In the genomic region with DNA sequence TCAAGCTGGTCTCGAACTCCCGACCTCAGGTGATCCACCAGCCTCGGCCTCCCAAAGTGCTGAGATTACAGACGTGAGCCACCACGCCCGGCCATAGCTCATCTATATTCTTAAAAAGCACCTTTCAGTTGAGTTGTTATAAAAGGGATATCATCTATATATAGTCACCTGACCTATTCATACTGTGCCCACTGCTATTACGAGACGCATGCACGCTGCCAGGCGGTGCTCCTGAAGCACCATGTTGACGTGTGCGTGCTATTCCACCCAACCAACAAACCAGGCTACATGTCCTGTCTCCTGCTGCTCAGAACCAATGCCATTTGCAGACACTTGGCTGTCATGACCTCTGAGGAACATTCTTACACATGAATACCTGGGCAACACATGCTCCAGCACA, we compare ENCODE assay signal across 1 cellular context.
TF ChIP-seq lines count a peak whose summit lies in the region.

No MANE protein-coding gene starts in this region.

TF ChIP-seq in IMR-90, 13 proteins besides CTCF, POLR2A, EP300 and RAD21 (continued from another document):
- TF ChIP-seq BHLHE40 (IDR thresholded peaks at IDR 0.05; ENCODE audit: low read depth, low read length) = no peak
- TF ChIP-seq CHD1 (IDR thresholded peaks at IDR 0.05; ENCODE audit: low read depth, low read length) = no peak
- no peak for TF ChIP-seq RCOR1 (IDR thresholded peaks at IDR 0.05; ENCODE audit: insufficient replicate concordance, low read length)
- no peak for TF ChIP-seq SMC3 (IDR thresholded peaks at IDR 0.05; ENCODE audit: low read depth, low read length)
- no peak for TF ChIP-seq MAZ (IDR thresholded peaks at IDR 0.05; ENCODE audit: borderline replicate concordance, low read depth, low read length)
- TF ChIP-seq NFE2L2 (IDR thresholded peaks at IDR 0.05; ENCODE audit: low read depth, low read length) = no peak
- TF ChIP-seq MAFK (IDR thresholded peaks at IDR 0.05; ENCODE audit: low read depth, low read length) = no peak
- no peak for TF ChIP-seq RFX5 (IDR thresholded peaks at IDR 0.05; ENCODE audit: low read depth, low read length)
- TF ChIP-seq MXI1 (IDR thresholded peaks at IDR 0.05; ENCODE audit: borderline replicate concordance, low read depth, low read length) = no peak
- no peak for TF ChIP-seq FOS (IDR thresholded peaks at IDR 0.05; ENCODE audit: low read depth, low read length)
- TF ChIP-seq, protein P1, sequence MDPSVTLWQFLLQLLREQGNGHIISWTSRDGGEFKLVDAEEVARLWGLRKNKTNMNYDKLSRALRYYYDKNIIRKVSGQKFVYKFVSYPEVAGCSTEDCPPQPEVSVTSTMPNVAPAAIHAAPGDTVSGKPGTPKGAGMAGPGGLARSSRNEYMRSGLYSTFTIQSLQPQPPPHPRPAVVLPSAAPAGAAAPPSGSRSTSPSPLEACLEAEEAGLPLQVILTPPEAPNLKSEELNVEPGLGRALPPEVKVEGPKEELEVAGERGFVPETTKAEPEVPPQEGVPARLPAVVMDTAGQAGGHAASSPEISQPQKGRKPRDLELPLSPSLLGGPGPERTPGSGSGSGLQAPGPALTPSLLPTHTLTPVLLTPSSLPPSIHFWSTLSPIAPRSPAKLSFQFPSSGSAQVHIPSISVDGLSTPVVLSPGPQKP (IDR thresholded peaks at IDR 0.05; ENCODE audit: borderline replicate concordance, low read depth, low read length) = no peak
- TF ChIP-seq, protein P2, sequence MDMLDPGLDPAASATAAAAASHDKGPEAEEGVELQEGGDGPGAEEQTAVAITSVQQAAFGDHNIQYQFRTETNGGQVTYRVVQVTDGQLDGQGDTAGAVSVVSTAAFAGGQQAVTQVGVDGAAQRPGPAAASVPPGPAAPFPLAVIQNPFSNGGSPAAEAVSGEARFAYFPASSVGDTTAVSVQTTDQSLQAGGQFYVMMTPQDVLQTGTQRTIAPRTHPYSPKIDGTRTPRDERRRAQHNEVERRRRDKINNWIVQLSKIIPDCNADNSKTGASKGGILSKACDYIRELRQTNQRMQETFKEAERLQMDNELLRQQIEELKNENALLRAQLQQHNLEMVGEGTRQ (IDR thresholded peaks at IDR 0.05; ENCODE audit: low read depth, low read length) = no peak
